In genomic region chr11:11155962-11156815, GRCh38 we compare ENCODE assay signal across 8 cellular contexts.
A peak's percentile ranks its signal among the peaks of the same experiment; 100 is the strongest.
DNase-seq lines count a peak whose midpoint lies in the region; ATAC-seq and TF ChIP-seq lines count a peak whose summit lies in the region.

No MANE protein-coding gene starts in this region.

- ATAC-seq in left cardiac atrium, result no peak

- TF ChIP-seq CTCF in cardiac muscle cell (IDR thresholded peaks at IDR 0.05; ENCODE audit: low read depth, low read length), result peak; percentile 54
- peak; percentile 88 for TF ChIP-seq CTCF in WERI-Rb-1 (IDR thresholded peaks at IDR 0.05; ENCODE audit: low read depth, low read length)

- H3K27ac ChIP-seq in cardiac muscle cell (no peak overlapping the region), WERI-Rb-1 (no peak overlapping the region)

- H3K4me3 ChIP-seq in cardiac muscle cell (no peak overlapping the region), WERI-Rb-1 (ENCODE audit: low read depth, low read length) (no peak overlapping the region)

- H3K9me3 ChIP-seq in cardiac muscle cell (ENCODE audit: low read depth), result no peaks in the 10 kb centered on the region
- H3K9me3 ChIP-seq in WERI-Rb-1 (ENCODE audit: severe bottlenecking), result no peaks in the 10 kb centered on the region

- H3K36me3 ChIP-seq in cardiac muscle cell (no peaks in the 10 kb centered on the region), WERI-Rb-1 (no peaks in the 10 kb centered on the region)

- no peaks in the 10 kb centered on the region for H3K4me1 ChIP-seq in cardiac muscle cell (ENCODE audit: low read depth)

- intact Hi-C loops in left cardiac atrium (cut with DNase I), result loop anchor here in 1 of 2 donors (5.0 kb wide), 2 partner anchors 119 to 621 kb away; no protein-coding TSS in a partner anchor

- H3K27me3 ChIP-seq in cardiac muscle cell (peaks cover 6% of the 10 kb centered on the region), WERI-Rb-1 (ENCODE audit: insufficient read depth, low read depth, severe bottlenecking) (no peaks in the 10 kb centered on the region)

- peak; percentile 3 to 30 for DNase-seq in cardiac muscle cell (ENCODE audit: low read depth in 1 of 2, low spot score in 1 of 2)
- DNase-seq in left cardiac atrium, result no peak
- peak; percentile 57 for DNase-seq in WERI-Rb-1
- DNase-seq in ecto neural progenitor cell (ENCODE audit: low spot score), result peak; percentile 79
- peak; percentile 39 to 49 (median 44) for DNase-seq in stimulated activated CD4-positive, alpha-beta T cell treated with anti-CD3 and anti-CD28 coated beads, Interleukin-12 subunit alpha, Interleukin-12 subunit beta, amount 100 ng/mL, for 48 hours (ENCODE audit: low read depth in 2 of 3, low spot score in 1 of 3)
- no peak for DNase-seq in GM03348 (ENCODE audit: low spot score)
- DNase-seq in NCI-H1694 treated with DMSO at 0.1 percent for 48 hours (lab: John Stamatoyannopoulos, UW), result no peak
- DNase-seq in cerebellar nuclear complex (lab: John Stamatoyannopoulos, UW), result no peak

Comparison
In these comparisons a context has a peak if more than half of its experiments do, and no peak if none do; other contexts are left out.
1. DNase-seq: peak in cardiac muscle cell (2 of 2), WERI-Rb-1 (single experiment), ecto neural progenitor cell (single experiment) and stimulated activated CD4-positive, alpha-beta T cell treated with anti-CD3 and anti-CD28 coated beads, Interleukin-12 subunit alpha, Interleukin-12 subunit beta, amount 100 ng/mL, for 48 hours (3 of 3); none in left cardiac atrium (single experiment), GM03348 (single experiment), NCI-H1694 treated with DMSO at 0.1 percent for 48 hours (single experiment) and cerebellar nuclear complex (0 of 2).